In genomic region chr10:71999360-72000072, GRCh38 we compare ENCODE assay signal across 8 cellular contexts. TPM values are rescaled to one million over a fixed set of nuclear protein-coding genes. Genes with fewer than 3 reads are reported as not detected.
A peak's percentile ranks its signal among the peaks of the same experiment; 100 is the strongest.
DNase-seq lines count a peak whose midpoint lies in the region; ATAC-seq and TF ChIP-seq lines count a peak whose summit lies in the region.

No MANE protein-coding gene starts in this region.

- POLR2A ChIA-PET in naive thymus-derived CD8-positive, alpha-beta T cell (lab: Charles Lee) = interaction anchor here (0.5 kb wide), 1 partner anchor 50 kb away, joined by 5 read pairs; no protein-coding TSS in a partner anchor

- no peak overlapping the region for H3K4me3 Mint-ChIP-seq in naive thymus-derived CD8-positive, alpha-beta T cell

- peaks cover 0 to 3% (median 0%) of the 10 kb centered on the region in 5 donors for H3K27me3 Mint-ChIP-seq in naive thymus-derived CD8-positive, alpha-beta T cell

- H3K36me3 ChIP-seq in body of pancreas (replicated peaks in 1 of 2; ENCODE audit: insufficient read depth in 1 of 2, low read depth in 2 of 2) = no peaks in the 10 kb centered on the region
- H3K36me3 ChIP-seq in skeletal muscle satellite cell (ENCODE audit: insufficient read depth, low read length) = peaks cover 6% of the 10 kb centered on the region

- intact Hi-C loops in body of pancreas (cut with DNase I) = no loop called here

- peak in 2 of 4 donors; percentile 41 to 50 for DNase-seq in body of pancreas
- peak; percentile 41 for DNase-seq in iPS-NIHi7 (ENCODE audit: extremely low spot score)
- no peak for DNase-seq in NOMO-1 (lab: John Stamatoyannopoulos, UW; ENCODE audit: unreplicated experiment in 2 of 2)
- DNase-seq in activated CD4-positive, CD25-positive, alpha-beta regulatory T cell treated with anti-CD3 and anti-CD28 coated beads, Interleukin-2, amount 50 U/mL, for 72 hours = no peak
- DNase-seq in naive thymus-derived CD8-positive, alpha-beta T cell = no peak

- peaks cover 0 to 5% (median 0%) of the 10 kb centered on the region in 4 donors for H3K4me1 Mint-ChIP-seq in naive thymus-derived CD8-positive, alpha-beta T cell

- peaks cover 36% of the 10 kb centered on the region for H3K4me1 ChIP-seq in body of pancreas
- H3K4me1 ChIP-seq in skeletal muscle satellite cell (ENCODE audit: control insufficient read depth, insufficient read depth, low read length) = peaks cover 53% of the 10 kb centered on the region

- peak overlapping the region; percentile 49 for H3K4me2 ChIP-seq in skeletal muscle satellite cell (ENCODE audit: low read length)

- H3K27me3 ChIP-seq in body of pancreas (no peaks in the 10 kb centered on the region), skeletal muscle satellite cell (ENCODE audit: control insufficient read depth, insufficient read depth, low read length) (no peaks in the 10 kb centered on the region)

- H3K9me3 ChIP-seq in body of pancreas (no peaks in the 10 kb centered on the region), skeletal muscle satellite cell (replicated peaks; ENCODE audit: low read length) (no peaks in the 10 kb centered on the region)

- peak overlapping the region in 3 of 4 donors; percentile 53 to 82 (median 71) for H3K27ac ChIP-seq in body of pancreas

- H3K27ac Mint-ChIP-seq in naive thymus-derived CD8-positive, alpha-beta T cell = peak overlapping the region in 1 of 10 donors; percentile 69

- H3K4me3 ChIP-seq in body of pancreas (no peak overlapping the region), skeletal muscle satellite cell (ENCODE audit: low read length) (peak overlapping the region; percentile 1)

- TF ChIP-seq POLR2A in body of pancreas (IDR thresholded peaks at IDR 0.05) = no peak

- no peaks in the 10 kb centered on the region for H3K9me3 Mint-ChIP-seq in naive thymus-derived CD8-positive, alpha-beta T cell

- WGBS in body of pancreas, 2 donors = 42 to 60% methylated on average over 15 to 21 of the region's 21 CpGs

- no peaks in the 10 kb centered on the region for H3K36me3 Mint-ChIP-seq in naive thymus-derived CD8-positive, alpha-beta T cell

- peak; percentile 64 for ATAC-seq in GM18498 (IDR thresholded peaks at IDR 0.05; ENCODE audit: unreplicated experiment)
- ATAC-seq in body of pancreas = peak; percentile 30
- no peak for ATAC-seq in HG02588 (IDR thresholded peaks at IDR 0.05; ENCODE audit: unreplicated experiment)
- no peak for ATAC-seq in naive thymus-derived CD8-positive, alpha-beta T cell

- peak overlapping the region; percentile 70 for H3K9ac ChIP-seq in skeletal muscle satellite cell (ENCODE audit: low read depth, low read length)

- TF ChIP-seq CTCF in body of pancreas (IDR thresholded peaks at IDR 0.05) = no peak

RNA-seq across cellular contexts. Expression of gene CHST3, which starts 35.3 kb away (rescaled TPM):
- 10 to 100 TPM in 1 of 2 donors, 1 to 10 TPM in 1; 8.6 to 19.4 TPM for total RNA-seq in body of pancreas
- 19.3 and 25.3 TPM in 2 replicates for total RNA-seq in skeletal muscle satellite cell (2012; rRNA removed)
- total RNA-seq in naive thymus-derived CD8-positive, alpha-beta T cell = not detected
- polyA plus RNA-seq in naive thymus-derived CD8-positive, alpha-beta T cell = not detected

Comparison
In these comparisons a context has a peak if more than half of its experiments do, and no peak if none do; other contexts are left out.
1. ATAC-seq: peak in GM18498 (single experiment) and body of pancreas (single experiment); none in HG02588 (single experiment) and naive thymus-derived CD8-positive, alpha-beta T cell (0 of 2).
2. RNA of gene CHST3, which starts 35.3 kb away (total RNA-seq): 8.6 to 19.4 TPM in body of pancreas; not detected in naive thymus-derived CD8-positive, alpha-beta T cell; every median in the first group is over 4 times any median in the second.